22 cellular contexts compared by ENCODE assay signal in genomic region chr13:92461402-92461801, GRCh38.
"Had no signal": no experiment of that assay in that cellular context is flagged by ENCODE, and none has a peak within 500 bp of the region (broad histone marks: within the 10 kb centered on the region; RNA-seq: fewer than 3 reads in every experiment).

No MANE protein-coding gene starts in this region.

- H3K36me3 ChIP-seq: left lung, lower lobe of right lung, stomach, thyroid gland, upper lobe of left lung, vagina had no signal

- H3K9me3 ChIP-seq: body of pancreas, left lung, lower lobe of right lung, stomach, thyroid gland, upper lobe of left lung, vagina had no signal

- ATAC-seq: body of pancreas; natural killer cell; right cardiac atrium; stimulated activated naive B cell treated with anti-CD40 and anti-IgM and Interleukin-4, amounts not matched to agents 10 μg/mL and 1 μg/mL and 100 μg/mL, for 72 hours had no signal

- FAIRE-seq: colon, frontal cortex had no signal

- H3K27ac ChIP-seq: left lung, lower lobe of right lung, thyroid gland, upper lobe of left lung, vagina had no signal

- H3K27me3 ChIP-seq: body of pancreas, left lung, stomach, thyroid gland, upper lobe of left lung, vagina had no signal

- H3K4me3 ChIP-seq: body of pancreas, left lung, lower lobe of right lung, stomach, thyroid gland, upper lobe of left lung, vagina had no signal

- H3K4me1 ChIP-seq: body of pancreas, left lung, lower lobe of right lung, stomach, thyroid gland, upper lobe of left lung, vagina had no signal

- DNase-seq: activated CD4-positive, alpha-beta T cell treated with anti-CD3 and anti-CD28 coated beads for 4 hours; activated CD4-positive, alpha-beta T cell treated with anti-CD3 and anti-CD28 coated beads, Interleukin-2, amount 50 U/mL, for 4 hours; activated CD8-positive, alpha-beta memory T cell treated with anti-CD3 and anti-CD28 coated beads for 24 hours; activated effector memory CD4-positive, alpha-beta T cell treated with Interleukin-2 at 50 U/mL for 16 hours; activated naive CD4-positive, alpha-beta T cell treated with Interleukin-2 at 50 U/mL for 16 hours; body of pancreas; effector CD8-positive, alpha-beta T cell; left lung; lower lobe of right lung; mesenchymal stem cell; natural killer cell; posterior cingulate gyrus; right cardiac atrium; stimulated activated CD4-positive, alpha-beta T cell treated with anti-CD3 and anti-CD28 coated beads, Interleukin-15, amount 100 ng/mL, for 24 hours; stimulated activated CD4-positive, alpha-beta T cell treated with anti-CD3 and anti-CD28 coated beads, Interleukin-2, amount 100 ng/mL, for 24 hours; stimulated activated naive B cell treated with anti-CD40 and anti-IgM and Interleukin-4, amounts not matched to agents 10 μg/mL and 1 μg/mL and 100 μg/mL, for 72 hours; stomach; thyroid gland; upper lobe of left lung had no signal
